Comparison of ENCODE assay signal across 8 cellular contexts in genomic region chr3:125356140-125357026, GRCh38. TPM values are rescaled to one million over a fixed set of nuclear protein-coding genes. Genes with fewer than 3 reads are reported as not detected.
A peak's percentile ranks its signal among the peaks of the same experiment; 100 is the strongest.
DNase-seq lines count a peak whose midpoint lies in the region; ATAC-seq and TF ChIP-seq lines count a peak whose summit lies in the region.

No MANE protein-coding gene starts in this region.

- peaks cover 32% of the 10 kb centered on the region for H3K4me1 ChIP-seq in OCI-LY3 (ENCODE audit: low read length)
- H3K4me1 ChIP-seq in sigmoid colon = peaks cover 0 to 37% (median 25%) of the 10 kb centered on the region in 4 donors

- H3K79me2 ChIP-seq in OCI-LY3 (ENCODE audit: low read length) = peaks cover 99% of the 10 kb centered on the region

- no peak for TF ChIP-seq EP300 in sigmoid colon (IDR thresholded peaks at IDR 0.05)

- intact Hi-C loops in sigmoid colon (cut with DNase I) = no loop called here

- no peak overlapping the region for H3K27ac ChIP-seq in OCI-LY3 (ENCODE audit: low read length)
- peak overlapping the region; percentile 55 to 83 (median 80) for H3K27ac ChIP-seq in sigmoid colon

- peak overlapping the region; percentile 80 for H3K4me2 ChIP-seq in OCI-LY3 (ENCODE audit: low read length)

- H3K9ac ChIP-seq in OCI-LY3 (ENCODE audit: low read length) = peak overlapping the region; percentile 73

- WGBS in sigmoid colon, 2 donors = 38 to 39% methylated on average over 5 of the region's 5 CpGs

- peaks cover 59% of the 10 kb centered on the region for H4K20me1 ChIP-seq in OCI-LY3 (ENCODE audit: insufficient read depth, low read length)

- H3K27me3 ChIP-seq in OCI-LY3 (ENCODE audit: low read depth, low read length) = no peaks in the 10 kb centered on the region
- no peaks in the 10 kb centered on the region for H3K27me3 ChIP-seq in sigmoid colon

- peaks cover 4% of the 10 kb centered on the region for H3K36me3 ChIP-seq in OCI-LY3 (replicated peaks; ENCODE audit: low read depth, low read length)
- no peaks in the 10 kb centered on the region for H3K36me3 ChIP-seq in sigmoid colon

- peak overlapping the region; percentile 87 for H3K4me3 ChIP-seq in OCI-LY3 (ENCODE audit: low read length)
- H3K4me3 ChIP-seq in fibroblast of pulmonary artery (replicated peaks; ENCODE audit: low read depth, low read length) = peak overlapping the region; percentile 55
- H3K4me3 ChIP-seq in sigmoid colon = peak overlapping the region; percentile 53 to 62 (median 58)

- no peak for TF ChIP-seq POLR2A in sigmoid colon (IDR thresholded peaks at IDR 0.05)

- peak overlapping the region; percentile 64; the same call in 1 of the 2 replicates for H2AFZ ChIP-seq in OCI-LY3 (ENCODE audit: low read depth, low read length)

- ATAC-seq in GM21423 (IDR thresholded peaks at IDR 0.05; ENCODE audit: unreplicated experiment) (peak; percentile 5), HG02938 (IDR thresholded peaks at IDR 0.05; ENCODE audit: unreplicated experiment) (no peak)

- DNase-seq in fibroblast of pulmonary artery (ENCODE audit: low read depth) = no peak
- no peak for DNase-seq in sigmoid colon
- no peak for DNase-seq in mesenteric fat pad (ENCODE audit: low spot score)
- DNase-seq in DMS 273 treated with DMSO at 0.1 percent for 48 hours (lab: John Stamatoyannopoulos, UW) = no peak
- DNase-seq in stimulated activated naive CD4-positive, alpha-beta T cell (lab: John Stamatoyannopoulos, UW) = no peak

- H3K9me3 ChIP-seq in OCI-LY3 (ENCODE audit: insufficient read depth, low read length) = no peaks in the 10 kb centered on the region
- no peaks in the 10 kb centered on the region for H3K9me3 ChIP-seq in sigmoid colon

- TF ChIP-seq CTCF in OCI-LY3 (IDR thresholded peaks at IDR 0.05; ENCODE audit: low read depth, low read length) = no peak
- TF ChIP-seq CTCF in fibroblast of pulmonary artery (IDR thresholded peaks at IDR 0.05; ENCODE audit: low read length, missing control alignments) = no peak
- TF ChIP-seq CTCF in sigmoid colon (IDR thresholded peaks at IDR 0.05) = no peak

RNA-seq across cellular contexts. Expression of gene ZNF148, which starts 18.7 kb away (rescaled TPM):
- total RNA-seq in sigmoid colon (10 to 100 TPM; 28.2 to 42.5 (median 35.4) TPM), mesenteric fat pad (33.1 TPM)
- 1 to 10 TPM; 4.8 to 7.9 (median 6.0) TPM for polyA plus RNA-seq in sigmoid colon
